Comparison of ENCODE assay signal across 30 cellular contexts in the genomic region with DNA sequence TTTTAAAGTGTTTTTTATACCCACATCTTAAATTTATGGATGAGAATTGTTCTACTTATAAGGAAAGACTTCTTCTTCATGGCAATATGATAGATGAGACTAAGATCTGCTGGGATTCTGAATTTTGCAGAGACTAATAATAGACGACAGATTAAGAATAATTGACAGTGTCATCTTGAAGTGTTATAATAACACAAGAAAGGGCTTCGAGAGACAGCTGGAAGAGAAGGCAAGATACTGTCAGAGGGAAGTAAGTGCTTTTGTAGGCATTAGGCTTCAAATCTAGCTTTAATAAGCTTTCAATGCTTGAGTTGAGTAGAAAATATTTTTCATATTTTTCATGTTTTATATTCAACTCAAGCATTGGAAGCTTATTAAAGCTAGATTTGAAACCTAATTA.
"Had no signal": no experiment of that assay in that cellular context is flagged by ENCODE, and none has a peak within 500 bp of the region (broad histone marks: within the 10 kb centered on the region; RNA-seq: fewer than 3 reads in every experiment).

No MANE protein-coding gene starts in this region.

- H3K4me1 ChIP-seq: adrenal gland, ascending aorta, body of pancreas, breast epithelium had no signal

- H3K4me3 ChIP-seq: adrenal gland, ascending aorta, body of pancreas, breast epithelium, cardiac muscle cell had no signal

- H3K9me3 ChIP-seq: adrenal gland, ascending aorta, body of pancreas, breast epithelium had no signal

- H3K36me3 ChIP-seq: adrenal gland, ascending aorta, brain microvascular endothelial cell, breast epithelium, cardiac muscle cell had no signal

- H3K27me3 ChIP-seq: adrenal gland, ascending aorta, body of pancreas, brain microvascular endothelial cell, breast epithelium, cardiac muscle cell had no signal

- DNase-seq: activated effector memory CD4-positive, alpha-beta T cell treated with anti-CD3 and anti-CD28 coated beads, Interleukin-2, amount 50 U/mL, for 16 hours; activated effector memory CD4-positive, alpha-beta T cell treated with Interleukin-2 at 50 U/mL for 16 hours; activated gamma-delta T cell; activated gamma-delta T cell treated with Interleukin-2 at 50 U/mL for 16 hours; activated naive CD4-positive, alpha-beta T cell; activated naive CD4-positive, alpha-beta T cell treated with anti-CD3 and anti-CD28 coated beads for 36 hours; activated naive CD4-positive, alpha-beta T cell treated with anti-CD3 and anti-CD28 coated beads, Interleukin-2, amount 10 ng/mL, durations not matched to agents 7 days and 5 days; activated naive CD4-positive, alpha-beta T cell treated with anti-CD3 and anti-CD28 coated beads, Interleukin-2, amount 50 U/mL, for 16 hours; activated naive CD4-positive, alpha-beta T cell treated with Interleukin-2 at 50 U/mL for 16 hours; activated naive CD8-positive, alpha-beta T cell treated with anti-CD3 and anti-CD28 coated beads for 36 hours; activated naive CD8-positive, alpha-beta T cell treated with anti-CD3 and anti-CD28 coated beads, Interleukin-2, amount 10 ng/mL, durations not matched to agents 7 days and 5 days; activated naive CD8-positive, alpha-beta T cell treated with anti-CD3 and anti-CD28 coated beads, Interleukin-2, amount 50 U/mL, for 24 hours; activated T-cell treated with anti-CD3 and anti-CD28 coated beads for 4 hours; activated T-cell treated with anti-CD3 and anti-CD28 coated beads, Interleukin-2, amount 50 U/mL, for 1 hour; activated T-cell treated with anti-CD3 and anti-CD28 coated beads, Interleukin-2, amount 50 U/mL, for 24 hours; activated T-cell treated with anti-CD3 and anti-CD28 coated beads, Interleukin-2, amount 50 U/mL, for 4 hours; activated T-cell treated with anti-CD3 and anti-CD28 coated beads, Interleukin-2, amount 50 U/mL, for 48 hours; activated T-cell treated with anti-CD3 and anti-CD28 coated beads, Interleukin-2, amount 50 U/mL, for 72 hours; adrenal gland; amniotic stem cell; amygdala; anterior cingulate cortex; aorta; body of pancreas; brain microvascular endothelial cell; central memory CD4-positive, alpha-beta T cell; cerebellar nuclear complex had no signal

- H3K27ac ChIP-seq: adrenal gland, ascending aorta, body of pancreas, brain microvascular endothelial cell, breast epithelium, cardiac muscle cell had no signal
